Comparison of ENCODE assay signal across 1 cellular context in genomic region chr11:46242961-46243795, GRCh38.
TF ChIP-seq lines count a peak whose summit lies in the region.

No MANE protein-coding gene starts in this region.

TF ChIP-seq in HepG2, 621 proteins besides CTCF, POLR2A, EP300 and RAD21 (continued from another document and continues in another):
- TF ChIP-seq TRIM22 (IDR thresholded peaks at IDR 0.05) (no peak), ZNF136 (CRISPR knock-in tag; IDR thresholded peaks at IDR 0.05; ENCODE audit: low read depth) (0 out of 2 replicates have a peak, but pooled peaks have one; percentile 62), SIN3B (IDR thresholded peaks at IDR 0.05; ENCODE audit: low read length) (no peak), ZNF143 (CRISPR knock-in tag; IDR thresholded peaks at IDR 0.05) (no peak), ZNF263 (CRISPR knock-in tag; IDR thresholded peaks at IDR 0.05) (no peak), BRF2 (CRISPR knock-in tag; IDR thresholded peaks at IDR 0.05) (no peak), ZNF512 (CRISPR knock-in tag; IDR thresholded peaks at IDR 0.05) (no peak), ZNF660 (CRISPR knock-in tag; IDR thresholded peaks at IDR 0.05; ENCODE audit: borderline replicate concordance, low read depth) (no peak), ZNF468 (CRISPR knock-in tag; IDR thresholded peaks at IDR 0.05) (no peak), PRPF4 (IDR thresholded peaks at IDR 0.05; ENCODE audit: low read depth, low read length, poor library complexity, severe bottlenecking) (no peak), ZNF44 (CRISPR knock-in tag; IDR thresholded peaks at IDR 0.05) (no peak), GMEB2 (CRISPR knock-in tag; IDR thresholded peaks at IDR 0.05; ENCODE audit: low read depth) (no peak), ZBTB42 (CRISPR knock-in tag; IDR thresholded peaks at IDR 0.05) (peak; percentile 99), JUND (CRISPR knock-in tag; IDR thresholded peaks at IDR 0.05) (no peak), NFE2L2 (IDR thresholded peaks at IDR 0.05; ENCODE audit: low read length) (no peak), ZNF337 (CRISPR knock-in tag; IDR thresholded peaks at IDR 0.05; ENCODE audit: borderline replicate concordance, low read depth) (no peak), MED13 (CRISPR knock-in tag; IDR thresholded peaks at IDR 0.05) (no peak), ZNF773 (CRISPR knock-in tag; IDR thresholded peaks at IDR 0.05; ENCODE audit: borderline replicate concordance) (0 out of 2 replicates have a peak, but pooled peaks have one; percentile 20), ZMAT3 (CRISPR knock-in tag; conservative IDR thresholded peaks at IDR 0.05) (no peak), HCFC1 (IDR thresholded peaks at IDR 0.05; ENCODE audit: low read depth, low read length) (no peak), ZNF784 (CRISPR knock-in tag; IDR thresholded peaks at IDR 0.05; ENCODE audit: borderline replicate concordance) (no peak), ISL2 (CRISPR knock-in tag; IDR thresholded peaks at IDR 0.05) (peak; percentile 74), TBL1XR1 (IDR thresholded peaks at IDR 0.05; ENCODE audit: borderline replicate concordance, low read length, partially characterized antibody) (peak; percentile 39), ZNF7 (CRISPR knock-in tag; IDR thresholded peaks at IDR 0.05) (no peak), MAFK (conservative IDR thresholded peaks at IDR 0.05 in 1 of 2, IDR thresholded peaks at IDR 0.05 in 1 of 2; ENCODE audit: low read length in 2 of 2) (no peak), ZNF639 (CRISPR knock-in tag; conservative IDR thresholded peaks at IDR 0.05) (no peak), ZBTB25 (CRISPR knock-in tag; IDR thresholded peaks at IDR 0.05) (peak; percentile 37; the same call in 1 of the 2 replicates), PATZ1 (CRISPR knock-in tag; IDR thresholded peaks at IDR 0.05) (peak; percentile 58; the same call in 1 of the 2 replicates), NKX3-1 (CRISPR knock-in tag; IDR thresholded peaks at IDR 0.05) (no peak), POLR2AphosphoS2 (IDR thresholded peaks at IDR 0.05; ENCODE audit: low read depth, low read length) (no peak), ZHX2 (IDR thresholded peaks at IDR 0.05; ENCODE audit: low read depth) (no peak), ZHX2 (CRISPR knock-in tag; IDR thresholded peaks at IDR 0.05; ENCODE audit: borderline replicate concordance) (no peak), HMG20A (CRISPR knock-in tag; IDR thresholded peaks at IDR 0.05; ENCODE audit: borderline replicate concordance) (no peak), ZBTB33 (CRISPR knock-in tag; IDR thresholded peaks at IDR 0.05) (no peak; the same call in 1 of the 2 replicates), DRAP1 (CRISPR knock-in tag; IDR thresholded peaks at IDR 0.05) (peak; percentile 73; the same call in 1 of the 2 replicates), SRF (IDR thresholded peaks at IDR 0.05; ENCODE audit: low read depth, low read length) (no peak), SUZ12 (IDR thresholded peaks at IDR 0.05; ENCODE audit: low read depth, low read length) (no peak), CBFB (CRISPR knock-in tag; IDR thresholded peaks at IDR 0.05) (no peak), E2F2 (CRISPR knock-in tag; IDR thresholded peaks at IDR 0.05; ENCODE audit: borderline replicate concordance) (0 out of 2 replicates have a peak, but pooled peaks have one; percentile 21)
